Comparison of ENCODE assay signal across 10 cellular contexts in genomic region chr11:119479685-119480275, GRCh38. TPM values are rescaled to one million over a fixed set of nuclear protein-coding genes. Genes with fewer than 3 reads are reported as not detected.
DNase-seq lines count a peak whose midpoint lies in the region; ATAC-seq and TF ChIP-seq lines count a peak whose summit lies in the region.
"Had no signal": no experiment of that assay in that cellular context is flagged by ENCODE, and none has a peak within 500 bp of the region (broad histone marks: within the 10 kb centered on the region; RNA-seq: fewer than 3 reads in every experiment).

No MANE protein-coding gene starts in this region.

- no peak overlapping the region for H3K4me3 ChIP-seq in OCI-LY1 (ENCODE audit: low read depth, low read length, poor library complexity, severe bottlenecking)
- H3K4me3 ChIP-seq: ascending aorta had no signal

- no peaks in the 10 kb centered on the region for H3K9me3 ChIP-seq in OCI-LY1 (ENCODE audit: low read length)
- H3K9me3 ChIP-seq: ascending aorta had no signal

- H3F3A ChIP-seq in OCI-LY1 (ENCODE audit: insufficient read depth, low read length): no peaks in the 10 kb centered on the region

- peaks cover 10% of the 10 kb centered on the region for H3K4me1 ChIP-seq in OCI-LY1 (ENCODE audit: insufficient read depth, low read length, severe bottlenecking)
- H3K4me1 ChIP-seq: ascending aorta had no signal

- H3K4me2 ChIP-seq in OCI-LY1 (ENCODE audit: low read length): no peak overlapping the region

- H3K27me3 ChIP-seq in OCI-LY1 (ENCODE audit: insufficient read depth, low read length): no peaks in the 10 kb centered on the region
- H3K27me3 ChIP-seq: ascending aorta had no signal

- no peaks in the 10 kb centered on the region for H3K36me3 ChIP-seq in OCI-LY1 (ENCODE audit: insufficient read depth, low read length)
- H3K36me3 ChIP-seq: ascending aorta had no signal

- H4K20me1 ChIP-seq in OCI-LY1 (ENCODE audit: insufficient read depth, low read length): no peaks in the 10 kb centered on the region

- no peaks in the 10 kb centered on the region for H3K9me2 ChIP-seq in OCI-LY1 (ENCODE audit: low read depth, low read length)

- no peak overlapping the region for H2AFZ ChIP-seq in OCI-LY1 (ENCODE audit: low read length)

- no peak overlapping the region for H3K27ac ChIP-seq in OCI-LY1 (ENCODE audit: low read depth, low read length, poor library complexity, severe bottlenecking)
- H3K27ac ChIP-seq: ascending aorta had no signal

- ATAC-seq in HG02973 (IDR thresholded peaks at IDR 0.05; ENCODE audit: unreplicated experiment): no peak
- ATAC-seq: CD8-positive, alpha-beta T cell had no signal

- TF ChIP-seq CTCF in OCI-LY1 (IDR thresholded peaks at IDR 0.05; ENCODE audit: low read length): peak; percentile 34; the same call in 1 of the 2 replicates

- no peaks in the 10 kb centered on the region for H3K79me2 ChIP-seq in OCI-LY1 (ENCODE audit: insufficient read depth, low read length)

- DNase-seq in SIG-M5 treated with dmso at 0.1 percent for 504 hours (lab: John Stamatoyannopoulos, UW; ENCODE audit: unreplicated experiment) (peak; percentile 31), SIG-M5 (lab: John Stamatoyannopoulos, UW) (no peak), dermis blood vessel endothelial cell (peak; percentile 53), NCI-H526 (lab: John Stamatoyannopoulos, UW) (no peak), OCI-M2 (lab: John Stamatoyannopoulos, UW; ENCODE audit: unreplicated experiment) (no peak)
- peak; percentile 18 for DNase-seq in stimulated activated CD8-positive, alpha-beta memory T cell treated with anti-CD3 and anti-CD28 coated beads, Interleukin-4, amount 100 ng/mL, for 48 hours

- H3K9ac ChIP-seq in OCI-LY1 (ENCODE audit: low read length): no peak overlapping the region

RNA-seq across cellular contexts. Expression of gene THY1, which starts 56.8 kb away (rescaled TPM):
- 0.28 and 1.0 TPM in 2 replicates for total RNA-seq in dermis blood vessel endothelial cell
- total RNA-seq: CD8-positive, alpha-beta T cell had no signal

Comparison
In these comparisons a context has a peak if more than half of its experiments do, and no peak if none do; other contexts are left out.
1. DNase-seq: peak in SIG-M5 treated with dmso at 0.1 percent for 504 hours (single experiment), dermis blood vessel endothelial cell (single experiment) and stimulated activated CD8-positive, alpha-beta memory T cell treated with anti-CD3 and anti-CD28 coated beads, Interleukin-4, amount 100 ng/mL, for 48 hours (single experiment); none in SIG-M5 (single experiment), NCI-H526 (0 of 2) and OCI-M2 (single experiment).